In the genomic region with DNA sequence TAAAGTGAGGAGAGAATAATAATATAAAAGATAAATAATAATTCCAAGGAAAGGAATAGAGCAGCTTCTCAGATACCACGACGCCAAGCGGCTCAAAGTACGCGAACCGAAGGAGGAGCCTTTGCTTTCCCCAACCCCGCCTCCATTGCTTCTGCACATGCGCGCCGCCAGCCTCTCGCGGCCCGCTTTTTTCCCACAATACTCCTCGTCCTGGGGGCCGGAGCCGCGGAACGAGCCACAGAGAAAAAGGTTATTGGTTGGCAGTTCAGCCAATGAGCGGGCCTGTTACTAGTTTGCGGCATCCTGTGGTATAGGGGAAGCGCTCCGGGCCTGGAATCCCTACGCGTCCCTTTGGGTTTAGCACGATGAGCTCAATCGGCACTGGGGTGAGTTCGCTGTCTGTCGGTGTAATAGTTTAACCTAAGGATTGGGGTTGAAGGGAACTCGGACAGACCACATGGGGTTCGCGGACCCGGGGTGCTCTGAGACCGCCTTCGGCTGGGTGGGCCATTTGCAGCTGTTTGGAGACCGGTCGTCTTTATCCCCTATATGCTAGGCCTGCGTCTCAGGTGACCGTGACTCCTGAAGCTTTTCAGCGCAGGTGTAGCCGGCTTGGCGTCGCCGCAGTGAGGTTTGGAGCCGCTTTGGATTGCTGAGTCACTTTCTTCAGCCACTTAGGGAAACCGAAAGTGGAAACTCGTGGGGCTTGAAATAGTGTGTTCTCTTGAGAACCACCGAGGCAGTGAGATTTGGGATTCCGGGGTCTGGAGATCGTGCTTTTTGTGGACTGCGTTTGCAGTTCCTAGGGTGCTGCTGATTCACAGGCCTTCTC, we compare ENCODE assay signal across 1 cellular context.
TF ChIP-seq lines count a peak whose summit lies in the region.

TSS of gene PSMA3 (plus strand) at position 288 of the 832 bp plus-strand sequence. CDS start at position 366, 78 bp downstream.

TF ChIP-seq in HepG2, 621 proteins besides CTCF, POLR2A, EP300 and RAD21 (continued from another document and continues in another):
- TF ChIP-seq, protein P1, sequence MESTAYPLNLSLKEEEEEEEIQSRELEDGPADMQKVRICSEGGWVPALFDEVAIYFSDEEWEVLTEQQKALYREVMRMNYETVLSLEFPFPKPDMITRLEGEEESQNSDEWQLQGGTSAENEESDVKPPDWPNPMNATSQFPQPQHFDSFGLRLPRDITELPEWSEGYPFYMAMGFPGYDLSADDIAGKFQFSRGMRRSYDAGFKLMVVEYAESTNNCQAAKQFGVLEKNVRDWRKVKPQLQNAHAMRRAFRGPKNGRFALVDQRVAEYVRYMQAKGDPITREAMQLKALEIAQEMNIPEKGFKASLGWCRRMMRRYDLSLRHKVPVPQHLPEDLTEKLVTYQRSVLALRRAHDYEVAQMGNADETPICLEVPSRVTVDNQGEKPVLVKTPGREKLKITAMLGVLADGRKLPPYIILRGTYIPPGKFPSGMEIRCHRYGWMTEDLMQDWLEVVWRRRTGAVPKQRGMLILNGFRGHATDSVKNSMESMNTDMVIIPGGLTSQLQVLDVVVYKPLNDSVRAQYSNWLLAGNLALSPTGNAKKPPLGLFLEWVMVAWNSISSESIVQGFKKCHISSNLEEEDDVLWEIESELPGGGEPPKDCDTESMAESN (CRISPR knock-in tag; conservative IDR thresholded peaks at IDR 0.05): peak; percentile 64; the same call in 1 of the 2 replicates
- TF ChIP-seq SMARCE1 (IDR thresholded peaks at IDR 0.05; ENCODE audit: borderline replicate concordance): no peak
- TF ChIP-seq ZNF83 (CRISPR knock-in tag; IDR thresholded peaks at IDR 0.05; ENCODE audit: borderline replicate concordance): no peak
- TF ChIP-seq ATRX (CRISPR knock-in tag; IDR thresholded peaks at IDR 0.05; ENCODE audit: borderline replicate concordance): no peak
- TF ChIP-seq ATF2 (CRISPR knock-in tag; IDR thresholded peaks at IDR 0.05): no peak
- TF ChIP-seq, protein P2, sequence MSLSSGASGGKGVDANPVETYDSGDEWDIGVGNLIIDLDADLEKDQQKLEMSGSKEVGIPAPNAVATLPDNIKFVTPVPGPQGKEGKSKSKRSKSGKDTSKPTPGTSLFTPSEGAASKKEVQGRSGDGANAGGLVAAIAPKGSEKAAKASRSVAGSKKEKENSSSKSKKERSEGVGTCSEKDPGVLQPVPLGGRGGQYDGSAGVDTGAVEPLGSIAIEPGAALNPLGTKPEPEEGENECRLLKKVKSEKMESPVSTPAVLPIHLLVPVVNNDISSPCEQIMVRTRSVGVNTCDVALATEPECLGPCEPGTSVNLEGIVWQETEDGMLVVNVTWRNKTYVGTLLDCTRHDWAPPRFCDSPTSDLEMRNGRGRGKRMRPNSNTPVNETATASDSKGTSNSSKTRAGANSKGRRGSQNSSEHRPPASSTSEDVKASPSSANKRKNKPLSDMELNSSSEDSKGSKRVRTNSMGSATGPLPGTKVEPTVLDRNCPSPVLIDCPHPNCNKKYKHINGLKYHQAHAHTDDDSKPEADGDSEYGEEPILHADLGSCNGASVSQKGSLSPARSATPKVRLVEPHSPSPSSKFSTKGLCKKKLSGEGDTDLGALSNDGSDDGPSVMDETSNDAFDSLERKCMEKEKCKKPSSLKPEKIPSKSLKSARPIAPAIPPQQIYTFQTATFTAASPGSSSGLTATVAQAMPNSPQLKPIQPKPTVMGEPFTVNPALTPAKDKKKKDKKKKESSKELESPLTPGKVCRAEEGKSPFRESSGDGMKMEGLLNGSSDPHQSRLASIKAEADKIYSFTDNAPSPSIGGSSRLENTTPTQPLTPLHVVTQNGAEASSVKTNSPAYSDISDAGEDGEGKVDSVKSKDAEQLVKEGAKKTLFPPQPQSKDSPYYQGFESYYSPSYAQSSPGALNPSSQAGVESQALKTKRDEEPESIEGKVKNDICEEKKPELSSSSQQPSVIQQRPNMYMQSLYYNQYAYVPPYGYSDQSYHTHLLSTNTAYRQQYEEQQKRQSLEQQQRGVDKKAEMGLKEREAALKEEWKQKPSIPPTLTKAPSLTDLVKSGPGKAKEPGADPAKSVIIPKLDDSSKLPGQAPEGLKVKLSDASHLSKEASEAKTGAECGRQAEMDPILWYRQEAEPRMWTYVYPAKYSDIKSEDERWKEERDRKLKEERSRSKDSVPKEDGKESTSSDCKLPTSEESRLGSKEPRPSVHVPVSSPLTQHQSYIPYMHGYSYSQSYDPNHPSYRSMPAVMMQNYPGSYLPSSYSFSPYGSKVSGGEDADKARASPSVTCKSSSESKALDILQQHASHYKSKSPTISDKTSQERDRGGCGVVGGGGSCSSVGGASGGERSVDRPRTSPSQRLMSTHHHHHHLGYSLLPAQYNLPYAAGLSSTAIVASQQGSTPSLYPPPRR (CRISPR knock-in tag; IDR thresholded peaks at IDR 0.05; ENCODE audit: borderline replicate concordance): no peak
- TF ChIP-seq, protein P3, sequence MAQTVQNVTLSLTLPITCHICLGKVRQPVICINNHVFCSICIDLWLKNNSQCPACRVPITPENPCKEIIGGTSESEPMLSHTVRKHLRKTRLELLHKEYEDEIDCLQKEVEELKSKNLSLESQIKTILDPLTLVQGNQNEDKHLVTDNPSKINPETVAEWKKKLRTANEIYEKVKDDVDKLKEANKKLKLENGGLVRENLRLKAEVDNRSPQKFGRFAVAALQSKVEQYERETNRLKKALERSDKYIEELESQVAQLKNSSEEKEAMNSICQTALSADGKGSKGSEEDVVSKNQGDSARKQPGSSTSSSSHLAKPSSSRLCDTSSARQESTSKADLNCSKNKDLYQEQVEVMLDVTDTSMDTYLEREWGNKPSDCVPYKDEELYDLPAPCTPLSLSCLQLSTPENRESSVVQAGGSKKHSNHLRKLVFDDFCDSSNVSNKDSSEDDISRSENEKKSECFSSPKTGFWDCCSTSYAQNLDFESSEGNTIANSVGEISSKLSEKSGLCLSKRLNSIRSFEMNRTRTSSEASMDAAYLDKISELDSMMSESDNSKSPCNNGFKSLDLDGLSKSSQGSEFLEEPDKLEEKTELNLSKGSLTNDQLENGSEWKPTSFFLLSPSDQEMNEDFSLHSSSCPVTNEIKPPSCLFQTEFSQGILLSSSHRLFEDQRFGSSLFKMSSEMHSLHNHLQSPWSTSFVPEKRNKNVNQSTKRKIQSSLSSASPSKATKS (CRISPR knock-in tag; IDR thresholded peaks at IDR 0.05): no peak
- TF ChIP-seq PHF21A (CRISPR knock-in tag; IDR thresholded peaks at IDR 0.05): peak; percentile 79
- TF ChIP-seq, protein P4, sequence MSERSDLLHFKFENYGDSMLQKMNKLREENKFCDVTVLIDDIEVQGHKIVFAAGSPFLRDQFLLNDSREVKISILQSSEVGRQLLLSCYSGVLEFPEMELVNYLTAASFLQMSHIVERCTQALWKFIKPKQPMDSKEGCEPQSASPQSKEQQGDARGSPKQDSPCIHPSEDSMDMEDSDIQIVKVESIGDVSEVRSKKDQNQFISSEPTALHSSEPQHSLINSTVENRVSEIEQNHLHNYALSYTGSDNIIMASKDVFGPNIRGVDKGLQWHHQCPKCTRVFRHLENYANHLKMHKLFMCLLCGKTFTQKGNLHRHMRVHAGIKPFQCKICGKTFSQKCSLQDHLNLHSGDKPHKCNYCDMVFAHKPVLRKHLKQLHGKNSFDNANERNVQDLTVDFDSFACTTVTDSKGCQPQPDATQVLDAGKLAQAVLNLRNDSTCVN (CRISPR knock-in tag; IDR thresholded peaks at IDR 0.05; ENCODE audit: borderline replicate concordance): no peak; the same call in 1 of the 2 replicates
- TF ChIP-seq ZMAT3 (CRISPR knock-in tag; conservative IDR thresholded peaks at IDR 0.05): 0 out of 2 replicates have a peak, but pooled peaks have one; percentile 52
- no peak for TF ChIP-seq SP4 (CRISPR knock-in tag; IDR thresholded peaks at IDR 0.05)
- 0 out of 2 replicates have a peak, but pooled peaks have one; percentile 44 for TF ChIP-seq ISX (CRISPR knock-in tag; conservative IDR thresholded peaks at IDR 0.05)
- TF ChIP-seq BCL6 (CRISPR knock-in tag; IDR thresholded peaks at IDR 0.05): 0 out of 2 replicates have a peak, but pooled peaks have one; percentile 6
- TF ChIP-seq BCL3 (CRISPR knock-in tag; IDR thresholded peaks at IDR 0.05): no peak
- TF ChIP-seq CCAR2 (optimal IDR thresholded peaks at IDR 0.05; ENCODE audit: low read depth, low read length): no peak
- TF ChIP-seq, protein P5, sequence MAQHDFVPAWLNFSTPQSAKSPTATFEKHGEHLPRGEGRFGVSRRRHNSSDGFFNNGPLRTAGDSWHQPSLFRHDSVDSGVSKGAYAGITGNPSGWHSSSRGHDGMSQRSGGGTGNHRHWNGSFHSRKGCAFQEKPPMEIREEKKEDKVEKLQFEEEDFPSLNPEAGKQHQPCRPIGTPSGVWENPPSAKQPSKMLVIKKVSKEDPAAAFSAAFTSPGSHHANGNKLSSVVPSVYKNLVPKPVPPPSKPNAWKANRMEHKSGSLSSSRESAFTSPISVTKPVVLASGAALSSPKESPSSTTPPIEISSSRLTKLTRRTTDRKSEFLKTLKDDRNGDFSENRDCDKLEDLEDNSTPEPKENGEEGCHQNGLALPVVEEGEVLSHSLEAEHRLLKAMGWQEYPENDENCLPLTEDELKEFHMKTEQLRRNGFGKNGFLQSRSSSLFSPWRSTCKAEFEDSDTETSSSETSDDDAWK (CRISPR knock-in tag; IDR thresholded peaks at IDR 0.05): no peak
- no peak for TF ChIP-seq PHB2 (IDR thresholded peaks at IDR 0.05; ENCODE audit: partially characterized antibody)
- TF ChIP-seq TOPORS (CRISPR knock-in tag; IDR thresholded peaks at IDR 0.05): no peak
- no peak for TF ChIP-seq ZNF232 (CRISPR knock-in tag; IDR thresholded peaks at IDR 0.05; ENCODE audit: borderline replicate concordance)
- peak; percentile 92 for TF ChIP-seq HNF1B (CRISPR knock-in tag; IDR thresholded peaks at IDR 0.05)
- TF ChIP-seq ZSCAN12 (CRISPR knock-in tag; IDR thresholded peaks at IDR 0.05): no peak
- peak; percentile 97 for TF ChIP-seq IRF2 (CRISPR knock-in tag; IDR thresholded peaks at IDR 0.05)
- no peak for TF ChIP-seq DNMT1 (CRISPR knock-in tag; IDR thresholded peaks at IDR 0.05)
- TF ChIP-seq, protein P6, sequence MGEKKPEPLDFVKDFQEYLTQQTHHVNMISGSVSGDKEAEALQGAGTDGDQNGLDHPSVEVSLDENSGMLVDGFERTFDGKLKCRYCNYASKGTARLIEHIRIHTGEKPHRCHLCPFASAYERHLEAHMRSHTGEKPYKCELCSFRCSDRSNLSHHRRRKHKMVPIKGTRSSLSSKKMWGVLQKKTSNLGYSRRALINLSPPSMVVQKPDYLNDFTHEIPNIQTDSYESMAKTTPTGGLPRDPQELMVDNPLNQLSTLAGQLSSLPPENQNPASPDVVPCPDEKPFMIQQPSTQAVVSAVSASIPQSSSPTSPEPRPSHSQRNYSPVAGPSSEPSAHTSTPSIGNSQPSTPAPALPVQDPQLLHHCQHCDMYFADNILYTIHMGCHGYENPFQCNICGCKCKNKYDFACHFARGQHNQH (CRISPR knock-in tag; IDR thresholded peaks at IDR 0.05): peak; percentile 78
- TF ChIP-seq ZNF841 (CRISPR knock-in tag; IDR thresholded peaks at IDR 0.05; ENCODE audit: borderline replicate concordance): no peak
- TF ChIP-seq CBX2 (IDR thresholded peaks at IDR 0.05; ENCODE audit: low read depth, low read length): no peak
- no peak for TF ChIP-seq CBX2 (CRISPR knock-in tag; IDR thresholded peaks at IDR 0.05; ENCODE audit: low read depth)
